28 cellular contexts compared by ENCODE assay signal in the genomic region with DNA sequence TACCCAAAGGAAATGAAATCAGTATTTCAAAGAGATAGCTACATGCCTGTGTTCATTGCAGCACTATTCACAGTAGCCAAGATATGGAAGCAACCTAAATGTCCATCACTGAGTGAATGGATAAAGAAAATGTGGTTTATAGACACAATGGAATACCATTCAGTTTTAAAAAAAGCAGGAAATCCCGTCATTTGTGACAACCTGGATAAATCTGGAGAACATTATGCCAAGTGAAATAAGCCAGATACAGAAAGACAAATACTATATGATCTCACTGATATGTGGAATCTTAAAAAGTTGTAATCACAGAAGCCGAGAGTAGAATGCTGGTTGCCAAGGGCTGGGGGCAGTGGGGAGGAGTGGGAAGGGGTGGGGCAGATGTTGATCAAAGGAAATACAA.
DNase-seq lines count a peak whose midpoint lies in the region; ATAC-seq, FAIRE-seq and TF ChIP-seq lines count a peak whose summit lies in the region.
"Had no signal": no experiment of that assay in that cellular context is flagged by ENCODE, and none has a peak within 500 bp of the region (broad histone marks: within the 10 kb centered on the region; RNA-seq: fewer than 3 reads in every experiment).

No MANE protein-coding gene starts in this region.

- no peak overlapping the region for H2AFZ ChIP-seq in GM23248
- H2AFZ ChIP-seq in smooth muscle cell (ENCODE audit: low read depth): no peak overlapping the region

- no peaks in the 10 kb centered on the region for H3K36me3 ChIP-seq in GM23248 (ENCODE audit: low read depth)
- no peaks in the 10 kb centered on the region for H3K36me3 ChIP-seq in esophagus muscularis mucosa
- H3K36me3 ChIP-seq in smooth muscle cell (ENCODE audit: low read depth): no peaks in the 10 kb centered on the region
- H3K36me3 ChIP-seq: BE2C, BLaER1 had no signal

- H3K36me3 Mint-ChIP-seq in type B pancreatic cell: no peaks in the 10 kb centered on the region
- H3K36me3 Mint-ChIP-seq: CD14-positive monocyte; CD4-positive, alpha-beta memory T cell; CD4-positive, CD25-positive, alpha-beta regulatory T cell; CD8-positive, alpha-beta memory T cell had no signal

- H3K4me2 ChIP-seq in GM23248 (ENCODE audit: unreplicated experiment) (no peak overlapping the region), smooth muscle cell (no peak overlapping the region)
- H3K4me2 ChIP-seq: BLaER1 had no signal

- H3K4me3 Mint-ChIP-seq in type B pancreatic cell: no peak overlapping the region
- H3K4me3 Mint-ChIP-seq: CD14-positive monocyte; CD4-positive, alpha-beta memory T cell; CD4-positive, CD25-positive, alpha-beta regulatory T cell; CD8-positive, alpha-beta memory T cell had no signal

- FAIRE-seq in frontal cortex (lab: Jason Lieb, UNC): no peak
- FAIRE-seq: A204.1, D721Med, GM12878, GM19239 had no signal

- H3K9me3 ChIP-seq in GM23248 (ENCODE audit: low read depth): no peaks in the 10 kb centered on the region
- H3K9me3 ChIP-seq in esophagus muscularis mucosa: no peaks in the 10 kb centered on the region
- H3K9me3 ChIP-seq in smooth muscle cell (replicated peaks; ENCODE audit: low read depth): no peaks in the 10 kb centered on the region
- H3K9me3 ChIP-seq: BE2C, BLaER1 had no signal

- H3K9me2 ChIP-seq in GM23248 (ENCODE audit: insufficient read depth): no peaks in the 10 kb centered on the region; the same call in 1 of the 2 replicates

- no peaks in the 10 kb centered on the region for H3K4me1 Mint-ChIP-seq in type B pancreatic cell (ENCODE audit: unreplicated experiment)
- H3K4me1 Mint-ChIP-seq: CD14-positive monocyte; CD4-positive, alpha-beta memory T cell; CD4-positive, CD25-positive, alpha-beta regulatory T cell; CD8-positive, alpha-beta memory T cell had no signal

- H3K79me2 ChIP-seq in GM23248 (ENCODE audit: insufficient read depth) (no peaks in the 10 kb centered on the region), smooth muscle cell (ENCODE audit: low read depth) (no peaks in the 10 kb centered on the region)

- H4K20me1 ChIP-seq in GM23248 (ENCODE audit: insufficient read depth) (no peaks in the 10 kb centered on the region), smooth muscle cell (ENCODE audit: low read depth) (no peaks in the 10 kb centered on the region)
- H4K20me1 ChIP-seq: BLaER1 had no signal

- no peak for TF ChIP-seq EP300 in esophagus muscularis mucosa (IDR thresholded peaks at IDR 0.05)

- H3K4me1 ChIP-seq in GM23248 (ENCODE audit: insufficient read depth) (peaks cover 24% of the 10 kb centered on the region), esophagus muscularis mucosa (no peaks in the 10 kb centered on the region), smooth muscle cell (ENCODE audit: low read depth) (no peaks in the 10 kb centered on the region)
- H3K4me1 ChIP-seq: BE2C had no signal

- no peak for TF ChIP-seq POLR2A in esophagus muscularis mucosa (IDR thresholded peaks at IDR 0.05; ENCODE audit: low read depth)

- no peak overlapping the region for H3K4me3 ChIP-seq in GM23248
- no peak overlapping the region for H3K4me3 ChIP-seq in esophagus muscularis mucosa
- no peak overlapping the region for H3K4me3 ChIP-seq in smooth muscle cell
- H3K4me3 ChIP-seq: BLaER1, GM12878 had no signal

- TF ChIP-seq CTCF in esophagus muscularis mucosa (IDR thresholded peaks at IDR 0.05) (no peak), type B pancreatic cell (conservative IDR thresholded peaks at IDR 0.05) (no peak), smooth muscle cell (IDR thresholded peaks at IDR 0.05; ENCODE audit: borderline replicate concordance, insufficient read depth, poor library complexity, severe bottlenecking) (no peak)

- H3K9me3 Mint-ChIP-seq in type B pancreatic cell: no peaks in the 10 kb centered on the region

- in situ Hi-C loops in GM23248 (cut with MboI): no loop called here

- H3K27me3 Mint-ChIP-seq in type B pancreatic cell: no peaks in the 10 kb centered on the region
- H3K27me3 Mint-ChIP-seq: CD4-positive, CD25-positive, alpha-beta regulatory T cell; CD8-positive, alpha-beta memory T cell had no signal

- ATAC-seq in SK-N-SH treated with all-trans-retinoic acid at 6 μM for 48 hours: no peak; the same call in 2 of the 3 replicates
- ATAC-seq: GM12878 had no signal

- H3K9ac ChIP-seq in GM23248 (no peak overlapping the region), smooth muscle cell (ENCODE audit: low read depth) (no peak overlapping the region)
- H3K9ac ChIP-seq: BLaER1 had no signal

- H3K27ac Mint-ChIP-seq in type B pancreatic cell: peak overlapping the region; percentile 46
- H3K27ac Mint-ChIP-seq: CD14-positive monocyte; CD4-positive, alpha-beta memory T cell; CD4-positive, CD25-positive, alpha-beta regulatory T cell; CD8-positive, alpha-beta memory T cell had no signal

- H3K27me3 ChIP-seq in GM23248 (replicated peaks; ENCODE audit: insufficient read depth) (no peaks in the 10 kb centered on the region), esophagus muscularis mucosa (no peaks in the 10 kb centered on the region), smooth muscle cell (ENCODE audit: low read depth) (no peaks in the 10 kb centered on the region)
- H3K27me3 ChIP-seq: BE2C, BLaER1 had no signal

- H3F3A ChIP-seq in GM23248 (ENCODE audit: insufficient read depth) (peaks cover 19% of the 10 kb centered on the region; the same call in 1 of the 2 replicates), smooth muscle cell (ENCODE audit: low read depth) (peaks cover 6% of the 10 kb centered on the region)

- DNase-seq in GM23248 (no peak), esophagus muscularis mucosa (ENCODE audit: extremely low spot score) (peak; percentile 24), type B pancreatic cell (ENCODE audit: extremely low spot score, unreplicated experiment) (no peak), NCI-H2227 treated with DMSO at 0.1 percent for 48 hours (lab: John Stamatoyannopoulos, UW) (no peak), frontal cortex (ENCODE audit: low spot score in 2 of 2) (no peak), smooth muscle cell (lab: John Stamatoyannopoulos, UW; ENCODE audit: unreplicated experiment) (no peak), cerebellar nuclear complex (lab: John Stamatoyannopoulos, UW) (no peak)
- DNase-seq: 8988T; ACHN; BE2C; C1 segment of cervical spinal cord; Calu3; CD4-positive, alpha-beta memory T cell; CD4-positive, CD25-positive, alpha-beta regulatory T cell; CD8-positive, alpha-beta memory T cell; COR-L47; DMS53; DMS79; DND-41; EL; GDM1 had no signal

- 73 to 82% methylated on average over 2 of the region's 2 CpGs for WGBS in GM23248 (ENCODE audit: low coverage in 1 of 2, low lambda C conversion rate in 2 of 2, missing lambda C conversion rate in 2 of 2), 2 experiments
- 63% methylated on average over 2 of the region's 2 CpGs for WGBS in esophagus muscularis mucosa
- WGBS in smooth muscle cell (ENCODE audit: low lambda C conversion rate): 39% methylated on average over 2 of the region's 2 CpGs

- intact Hi-C loops in esophagus muscularis mucosa (cut with DNase I): no loop called here

- peak overlapping the region; percentile 44 for H3K27ac ChIP-seq in GM23248
- H3K27ac ChIP-seq in esophagus muscularis mucosa (replicated peaks in 1 of 4): no peak overlapping the region
- H3K27ac ChIP-seq in smooth muscle cell (ENCODE audit: low read depth): no peak overlapping the region
- H3K27ac ChIP-seq: BLaER1 had no signal

TF ChIP-seq in SK-N-SH treated with all-trans-retinoic acid at 6 μM for 48 hours, 23 proteins besides CTCF, POLR2A, EP300 and RAD21:
- TF ChIP-seq RARB (CRISPR knock-in tag; IDR thresholded peaks at IDR 0.05) (no peak), ISL1 (CRISPR knock-in tag; IDR thresholded peaks at IDR 0.05) (peak; percentile 57), TOX (CRISPR knock-in tag; IDR thresholded peaks at IDR 0.05; ENCODE audit: borderline replicate concordance) (peak; percentile 62; the same call in 1 of the 2 replicates)
TF ChIP-seq in SK-N-SH treated with all-trans-retinoic acid at 6 μM for 48 hours: peak in this region for 2.
